In the genomic region with DNA sequence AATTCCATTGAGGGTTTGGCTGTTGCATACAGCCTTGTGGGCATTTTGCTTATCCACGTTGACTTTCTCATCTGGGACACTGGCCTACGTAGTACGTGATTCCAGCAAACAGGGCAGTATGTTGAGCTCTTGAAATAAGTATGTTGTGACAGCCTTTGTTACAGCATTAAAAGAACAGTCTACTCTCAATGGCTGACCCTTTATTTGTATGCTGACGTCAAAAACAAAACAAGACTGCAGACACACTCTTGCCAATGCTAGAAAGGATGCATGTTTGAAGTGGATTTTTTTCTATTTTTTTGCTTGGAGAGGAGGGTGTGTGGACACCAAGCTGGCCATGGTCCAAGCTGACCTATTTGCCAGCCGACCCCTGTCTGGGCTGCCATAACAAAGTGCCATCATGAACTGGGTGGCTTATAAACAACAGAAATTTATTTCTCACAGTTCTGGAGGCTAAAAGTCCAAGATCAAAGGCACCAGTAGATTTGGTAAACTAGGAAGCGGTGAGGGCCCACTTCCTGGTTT, we compare ENCODE assay signal across 8 cellular contexts. TPM values are rescaled to one million over a fixed set of nuclear protein-coding genes. Genes with fewer than 3 reads are reported as not detected.
DNase-seq lines count a peak whose midpoint lies in the region; ATAC-seq lines count a peak whose summit lies in the region.

No MANE protein-coding gene starts in this region.

- CTCF ChIA-PET in activated CD4-positive, alpha-beta memory T cell treated with anti-CD3 and anti-CD28 coated beads for 36 hours (lab: Charles Lee) = interaction anchor here (0.7 to 4.4 kb wide), 12 partner anchors 8 to 224 kb away, joined by 3 to 141 read pairs (median 4); a partner anchor contains a TSS

- peak overlapping the region; percentile 86 for H3K4me3 Mint-ChIP-seq in T-helper 1 cell treated with Interleukin-12 subunit alpha and Interleukin-12 subunit beta and Interleukin-4 antibody, amounts not matched to agents 30 μg/mL and 1 μg/mL, for 36 hours
- H3K4me3 Mint-ChIP-seq in activated CD4-positive, alpha-beta memory T cell treated with anti-CD3 and anti-CD28 coated beads for 36 hours = peak overlapping the region; percentile 76
- H3K4me3 Mint-ChIP-seq in stimulated activated naive B cell treated with anti-CD40 and anti-IgM and Interleukin-4, amounts not matched to agents 10 μg/mL and 1 μg/mL and 100 μg/mL, for 72 hours = peak overlapping the region; percentile 86 to 90

- H3K27me3 Mint-ChIP-seq in T-helper 1 cell treated with Interleukin-12 subunit alpha and Interleukin-12 subunit beta and Interleukin-4 antibody, amounts not matched to agents 30 μg/mL and 1 μg/mL, for 36 hours (ENCODE audit: low read depth) = peaks cover 4% of the 10 kb centered on the region
- H3K27me3 Mint-ChIP-seq in activated CD4-positive, alpha-beta memory T cell treated with anti-CD3 and anti-CD28 coated beads for 36 hours = no peaks in the 10 kb centered on the region
- peaks cover 14 to 16% of the 10 kb centered on the region in 2 donors for H3K27me3 Mint-ChIP-seq in stimulated activated naive B cell treated with anti-CD40 and anti-IgM and Interleukin-4, amounts not matched to agents 10 μg/mL and 1 μg/mL and 100 μg/mL, for 72 hours

- H3K36me3 Mint-ChIP-seq in T-helper 1 cell treated with Interleukin-12 subunit alpha and Interleukin-12 subunit beta and Interleukin-4 antibody, amounts not matched to agents 30 μg/mL and 1 μg/mL, for 36 hours (ENCODE audit: low read depth) = peaks cover 19% of the 10 kb centered on the region
- peaks cover 17% of the 10 kb centered on the region for H3K36me3 Mint-ChIP-seq in activated CD4-positive, alpha-beta memory T cell treated with anti-CD3 and anti-CD28 coated beads for 36 hours
- peaks cover 23 to 29% of the 10 kb centered on the region in 2 donors for H3K36me3 Mint-ChIP-seq in stimulated activated naive B cell treated with anti-CD40 and anti-IgM and Interleukin-4, amounts not matched to agents 10 μg/mL and 1 μg/mL and 100 μg/mL, for 72 hours

- POLR2A ChIA-PET in activated CD4-positive, alpha-beta memory T cell treated with anti-CD3 and anti-CD28 coated beads for 36 hours (lab: Charles Lee) = interaction anchor here (0.7 to 6.4 kb wide), 7 partner anchors 8 to 38 kb away, joined by 3 to 100 read pairs (median 5); a partner anchor contains a TSS

- no peaks in the 10 kb centered on the region for H3K9me3 Mint-ChIP-seq in T-helper 1 cell treated with Interleukin-12 subunit alpha and Interleukin-12 subunit beta and Interleukin-4 antibody, amounts not matched to agents 30 μg/mL and 1 μg/mL, for 36 hours
- no peaks in the 10 kb centered on the region for H3K9me3 Mint-ChIP-seq in activated CD4-positive, alpha-beta memory T cell treated with anti-CD3 and anti-CD28 coated beads for 36 hours
- H3K9me3 Mint-ChIP-seq in stimulated activated naive B cell treated with anti-CD40 and anti-IgM and Interleukin-4, amounts not matched to agents 10 μg/mL and 1 μg/mL and 100 μg/mL, for 72 hours = no peaks in the 10 kb centered on the region

- ATAC-seq in stimulated activated naive B cell treated with anti-CD40 and anti-IgM and Interleukin-4, amounts not matched to agents 10 μg/mL and 1 μg/mL and 100 μg/mL, for 72 hours (replicated peaks) = no peak
- no peak for ATAC-seq in GM21529 (IDR thresholded peaks at IDR 0.05; ENCODE audit: unreplicated experiment)
- ATAC-seq in GM21619 (IDR thresholded peaks at IDR 0.05; ENCODE audit: unreplicated experiment) = no peak

- peaks cover 21% of the 10 kb centered on the region for H3K4me1 Mint-ChIP-seq in T-helper 1 cell treated with Interleukin-12 subunit alpha and Interleukin-12 subunit beta and Interleukin-4 antibody, amounts not matched to agents 30 μg/mL and 1 μg/mL, for 36 hours (ENCODE audit: low read depth)
- H3K4me1 Mint-ChIP-seq in activated CD4-positive, alpha-beta memory T cell treated with anti-CD3 and anti-CD28 coated beads for 36 hours (ENCODE audit: low read depth) = peaks cover 30% of the 10 kb centered on the region
- H3K4me1 Mint-ChIP-seq in stimulated activated naive B cell treated with anti-CD40 and anti-IgM and Interleukin-4, amounts not matched to agents 10 μg/mL and 1 μg/mL and 100 μg/mL, for 72 hours = peaks cover 30 to 40% of the 10 kb centered on the region in 2 donors

- peak overlapping the region; percentile 68 for H3K27ac Mint-ChIP-seq in T-helper 1 cell treated with Interleukin-12 subunit alpha and Interleukin-12 subunit beta and Interleukin-4 antibody, amounts not matched to agents 30 μg/mL and 1 μg/mL, for 36 hours
- H3K27ac Mint-ChIP-seq in activated CD4-positive, alpha-beta memory T cell treated with anti-CD3 and anti-CD28 coated beads for 36 hours = peak overlapping the region; percentile 80
- H3K27ac Mint-ChIP-seq in stimulated activated naive B cell treated with anti-CD40 and anti-IgM and Interleukin-4, amounts not matched to agents 10 μg/mL and 1 μg/mL and 100 μg/mL, for 72 hours = peak overlapping the region; percentile 94

- DNase-seq in T-helper 1 cell (no peak), globus pallidus (ENCODE audit: low spot score) (peak; percentile 22), SK-N-DZ (ENCODE audit: low spot score) (no peak)
- no peak for DNase-seq in activated CD4-positive, alpha-beta memory T cell treated with anti-CD3 and anti-CD28 coated beads for 36 hours
- DNase-seq in stimulated activated naive B cell treated with anti-CD40 and anti-IgM and Interleukin-4, amounts not matched to agents 10 μg/mL and 1 μg/mL and 100 μg/mL, for 72 hours = no peak

- intact Hi-C loops in activated CD4-positive, alpha-beta memory T cell treated with anti-CD3 and anti-CD28 coated beads for 36 hours (cut with micrococcal nuclease) = loop anchor here (1.0 kb wide), 2 partner anchors 11 to 26 kb away; a partner anchor contains a TSS

RNA-seq across cellular contexts. Expression of a gene that starts 10.8 kb away (rescaled TPM):
- 10 to 100 TPM; 55.4 to 55.6 TPM for total RNA-seq in activated CD4-positive, alpha-beta memory T cell treated with anti-CD3 and anti-CD28 coated beads for 36 hours
- polyA plus RNA-seq in SK-N-DZ (2014; cell fraction: cytosol; rRNA removed) = 27.5 and 28.0 TPM in 2 replicates
- 61.3 and 159 TPM in 2 replicates for polyA plus RNA-seq in SK-N-DZ (2014; cell fraction: nucleus; rRNA removed)

RNA-seq across cellular contexts. Expression of a gene that starts 26.7 kb away (rescaled TPM):
- 10 to 100 TPM; 25.7 to 25.8 TPM for total RNA-seq in activated CD4-positive, alpha-beta memory T cell treated with anti-CD3 and anti-CD28 coated beads for 36 hours
- polyA plus RNA-seq in SK-N-DZ (2014; cell fraction: cytosol; rRNA removed) = 22.9 and 27.5 TPM in 2 replicates
- polyA plus RNA-seq in SK-N-DZ (2014; cell fraction: nucleus; rRNA removed) = 52.5 and 63.1 TPM in 2 replicates
